In the genomic region with DNA sequence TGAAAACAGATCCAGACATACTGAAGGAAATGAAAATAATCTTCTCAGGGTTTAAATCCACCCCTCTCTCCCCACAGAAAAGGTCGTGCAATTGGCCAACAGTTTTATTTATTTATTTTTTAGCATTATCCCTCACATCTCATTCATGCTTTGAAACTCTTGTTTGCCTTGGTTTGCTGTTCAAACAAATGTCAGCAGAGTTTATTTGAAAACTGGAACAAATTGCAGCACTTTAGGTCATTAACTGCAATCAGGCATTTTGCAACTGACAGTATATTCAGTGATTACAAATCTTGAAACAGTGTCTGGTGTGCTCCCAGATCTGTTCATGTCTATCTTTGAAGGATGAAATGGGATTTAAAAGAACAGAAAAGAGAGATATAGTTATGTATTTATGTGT, we compare ENCODE assay signal across 17 cellular contexts.
DNase-seq lines count a peak whose midpoint lies in the region; ATAC-seq and TF ChIP-seq lines count a peak whose summit lies in the region.
"Had no signal": no experiment of that assay in that cellular context is flagged by ENCODE, and none has a peak within 500 bp of the region (broad histone marks: within the 10 kb centered on the region; RNA-seq: fewer than 3 reads in every experiment).

No MANE protein-coding gene starts in this region.

- no peak overlapping the region for H3K27ac ChIP-seq in liver (ENCODE audit: low read depth in 1 of 2, low read length in 2 of 2)
- no peak overlapping the region for H3K27ac ChIP-seq in A673 (ENCODE audit: low read depth, low read length, poor library complexity, severe bottlenecking)
- H3K27ac ChIP-seq in psoas muscle, result no peak overlapping the region
- H3K27ac ChIP-seq: thoracic aorta had no signal

- H3K36me3 ChIP-seq in liver (ENCODE audit: control insufficient read depth in 4 of 4, insufficient read depth in 3 of 4, low read depth in 1 of 4, low read length in 3 of 4) (no peaks in the 10 kb centered on the region), A673 (ENCODE audit: insufficient read depth, low read length, poor library complexity, severe bottlenecking) (no peaks in the 10 kb centered on the region), psoas muscle (ENCODE audit: insufficient read depth in 1 of 2, low read depth in 1 of 2) (no peaks in the 10 kb centered on the region)
- H3K36me3 ChIP-seq: thoracic aorta had no signal

- intact Hi-C loops in A673 (cut with micrococcal nuclease; ENCODE audit: unreplicated experiment) (no loop called here), psoas muscle (cut with DNase I) (no loop called here)

- TF ChIP-seq CTCF in liver (IDR thresholded peaks at IDR 0.05; ENCODE audit: low read depth, low read length, missing input control) (no peak), A673 (conservative IDR thresholded peaks at IDR 0.05; ENCODE audit: low read depth, low read length) (no peak), psoas muscle (IDR thresholded peaks at IDR 0.05) (no peak)

- H3K4me1 ChIP-seq in liver (ENCODE audit: control insufficient read depth in 4 of 4, insufficient read depth in 4 of 4, low read length in 3 of 4) (no peaks in the 10 kb centered on the region), A673 (ENCODE audit: insufficient read depth, low read length, poor library complexity, severe bottlenecking) (peaks cover 7% of the 10 kb centered on the region), psoas muscle (no peaks in the 10 kb centered on the region)

- H3K4me3 ChIP-seq in liver (ENCODE audit: low read depth in 1 of 3, low read length in 3 of 3), result no peak overlapping the region
- H3K4me3 ChIP-seq in A673 (ENCODE audit: low read depth, low read length, poor library complexity, severe bottlenecking), result no peak overlapping the region
- no peak overlapping the region for H3K4me3 ChIP-seq in psoas muscle
- H3K4me3 ChIP-seq: thoracic aorta had no signal

- TF ChIP-seq RAD21 in liver (IDR thresholded peaks at IDR 0.05), result no peak

- WGBS in liver, result 2% methylated on average over 1 of the region's 1 CpG
- WGBS in psoas muscle, 3 donors, result 3 to 6% (median 3%) methylated on average over 1 of the region's 1 CpG

- no peak for ATAC-seq in psoas muscle
- ATAC-seq: Right ventricle myocardium inferior had no signal

- BruUV-seq in A673 (replicated peaks; lab: Mats Ljungman, UMichigan), result no TSS peak

- H3K9ac ChIP-seq in liver (ENCODE audit: low read depth in 1 of 2, low read length in 2 of 2), result no peak overlapping the region

- CTCF ChIA-PET in A673 (lab: Charles Lee), result no interaction called here

- H3K27me3 ChIP-seq in liver (ENCODE audit: control insufficient read depth in 4 of 4, insufficient read depth in 4 of 4, low read length in 3 of 4) (peaks cover 0 to 14% (median 3%) of the 10 kb centered on the region in 4 donors), A673 (replicated peaks; ENCODE audit: insufficient read depth, low read depth, low read length, poor library complexity) (no peaks in the 10 kb centered on the region), psoas muscle (ENCODE audit: insufficient read depth in 3 of 3, low read length in 2 of 3) (no peaks in the 10 kb centered on the region)

- H3K9me3 ChIP-seq in liver (ENCODE audit: control insufficient read depth in 4 of 4, low read length in 3 of 4) (peaks cover 0 to 5% (median 1%) of the 10 kb centered on the region in 4 donors), A673 (ENCODE audit: low read depth, low read length, poor library complexity, severe bottlenecking) (peaks cover 4% of the 10 kb centered on the region), psoas muscle (no peaks in the 10 kb centered on the region)
- H3K9me3 ChIP-seq: thoracic aorta had no signal

- DNase-seq in H4 (ENCODE audit: low spot score), result peak; percentile 27
- peak; percentile 89 for DNase-seq in NCI-H1436 (lab: John Stamatoyannopoulos, UW)
- DNase-seq in NCI-H774 (lab: John Stamatoyannopoulos, UW), result peak; percentile 78
- no peak for DNase-seq in kidney glomerular epithelial cell (lab: John Stamatoyannopoulos, UW)
- no peak for DNase-seq in A673 (ENCODE audit: low spot score)
- no peak for DNase-seq in psoas muscle
- DNase-seq in activated T-cell treated with anti-CD3 and anti-CD28 coated beads, Interleukin-2, amount 50 U/mL, for 1 hour, result no peak
- DNase-seq: activated B cell treated with CpG ODN at 0.5 μM for 24 hours; activated naive CD8-positive, alpha-beta T cell treated with anti-CD3 and anti-CD28 coated beads, Interleukin-2, amount 10 ng/mL, durations not matched to agents 7 days and 5 days; foreskin fibroblast; hypothalamus; NCI-H2107; stimulated activated CD4-positive, alpha-beta T cell treated with anti-CD3 and anti-CD28 coated beads, Interleukin-12 subunit alpha, Interleukin-12 subunit beta, amount 100 ng/mL, for 4 hours; T-helper 2 cell had no signal

- POLR2A ChIA-PET in A673 (lab: Charles Lee; ENCODE audit: low non-redundant PET), result no interaction called here

TF ChIP-seq in liver, 16 proteins besides CTCF, POLR2A, EP300 and RAD21:
- TF ChIP-seq, protein P1, sequence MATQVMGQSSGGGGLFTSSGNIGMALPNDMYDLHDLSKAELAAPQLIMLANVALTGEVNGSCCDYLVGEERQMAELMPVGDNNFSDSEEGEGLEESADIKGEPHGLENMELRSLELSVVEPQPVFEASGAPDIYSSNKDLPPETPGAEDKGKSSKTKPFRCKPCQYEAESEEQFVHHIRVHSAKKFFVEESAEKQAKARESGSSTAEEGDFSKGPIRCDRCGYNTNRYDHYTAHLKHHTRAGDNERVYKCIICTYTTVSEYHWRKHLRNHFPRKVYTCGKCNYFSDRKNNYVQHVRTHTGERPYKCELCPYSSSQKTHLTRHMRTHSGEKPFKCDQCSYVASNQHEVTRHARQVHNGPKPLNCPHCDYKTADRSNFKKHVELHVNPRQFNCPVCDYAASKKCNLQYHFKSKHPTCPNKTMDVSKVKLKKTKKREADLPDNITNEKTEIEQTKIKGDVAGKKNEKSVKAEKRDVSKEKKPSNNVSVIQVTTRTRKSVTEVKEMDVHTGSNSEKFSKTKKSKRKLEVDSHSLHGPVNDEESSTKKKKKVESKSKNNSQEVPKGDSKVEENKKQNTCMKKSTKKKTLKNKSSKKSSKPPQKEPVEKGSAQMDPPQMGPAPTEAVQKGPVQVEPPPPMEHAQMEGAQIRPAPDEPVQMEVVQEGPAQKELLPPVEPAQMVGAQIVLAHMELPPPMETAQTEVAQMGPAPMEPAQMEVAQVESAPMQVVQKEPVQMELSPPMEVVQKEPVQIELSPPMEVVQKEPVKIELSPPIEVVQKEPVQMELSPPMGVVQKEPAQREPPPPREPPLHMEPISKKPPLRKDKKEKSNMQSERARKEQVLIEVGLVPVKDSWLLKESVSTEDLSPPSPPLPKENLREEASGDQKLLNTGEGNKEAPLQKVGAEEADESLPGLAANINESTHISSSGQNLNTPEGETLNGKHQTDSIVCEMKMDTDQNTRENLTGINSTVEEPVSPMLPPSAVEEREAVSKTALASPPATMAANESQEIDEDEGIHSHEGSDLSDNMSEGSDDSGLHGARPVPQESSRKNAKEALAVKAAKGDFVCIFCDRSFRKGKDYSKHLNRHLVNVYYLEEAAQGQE (IDR thresholded peaks at IDR 0.05), result no peak
- TF ChIP-seq HNF4A (conservative IDR thresholded peaks at IDR 0.05) (peak; percentile 23 to 41), HNF4G (IDR thresholded peaks at IDR 0.05) (no peak), SP1 (IDR thresholded peaks at IDR 0.05) (peak; percentile 29), JUND (IDR thresholded peaks at IDR 0.05) (peak; percentile 39 to 46), RXRA (IDR thresholded peaks at IDR 0.05) (peak; percentile 64 to 79), FOXA1 (IDR thresholded peaks at IDR 0.05) (peak; percentile 64), NR2F2 (IDR thresholded peaks at IDR 0.05) (no peak), TAF1 (conservative IDR thresholded peaks at IDR 0.05) (peak; percentile 13), FOXA2 (IDR thresholded peaks at IDR 0.05) (peak; percentile 78), EGR1 (IDR thresholded peaks at IDR 0.05; ENCODE audit: low read depth in 2 of 2) (peak in 1 of 2 donors; percentile 46), GABPA (IDR thresholded peaks at IDR 0.05 in 1 of 2, conservative IDR thresholded peaks at IDR 0.05 in 1 of 2) (no peak), YY1 (IDR thresholded peaks at IDR 0.05) (no peak)
- TF ChIP-seq, protein P2, sequence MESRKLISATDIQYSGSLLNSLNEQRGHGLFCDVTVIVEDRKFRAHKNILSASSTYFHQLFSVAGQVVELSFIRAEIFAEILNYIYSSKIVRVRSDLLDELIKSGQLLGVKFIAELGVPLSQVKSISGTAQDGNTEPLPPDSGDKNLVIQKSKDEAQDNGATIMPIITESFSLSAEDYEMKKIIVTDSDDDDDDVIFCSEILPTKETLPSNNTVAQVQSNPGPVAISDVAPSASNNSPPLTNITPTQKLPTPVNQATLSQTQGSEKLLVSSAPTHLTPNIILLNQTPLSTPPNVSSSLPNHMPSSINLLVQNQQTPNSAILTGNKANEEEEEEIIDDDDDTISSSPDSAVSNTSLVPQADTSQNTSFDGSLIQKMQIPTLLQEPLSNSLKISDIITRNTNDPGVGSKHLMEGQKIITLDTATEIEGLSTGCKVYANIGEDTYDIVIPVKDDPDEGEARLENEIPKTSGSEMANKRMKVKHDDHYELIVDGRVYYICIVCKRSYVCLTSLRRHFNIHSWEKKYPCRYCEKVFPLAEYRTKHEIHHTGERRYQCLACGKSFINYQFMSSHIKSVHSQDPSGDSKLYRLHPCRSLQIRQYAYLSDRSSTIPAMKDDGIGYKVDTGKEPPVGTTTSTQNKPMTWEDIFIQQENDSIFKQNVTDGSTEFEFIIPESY (IDR thresholded peaks at IDR 0.05), result peak; percentile 47
- TF ChIP-seq, protein P3, sequence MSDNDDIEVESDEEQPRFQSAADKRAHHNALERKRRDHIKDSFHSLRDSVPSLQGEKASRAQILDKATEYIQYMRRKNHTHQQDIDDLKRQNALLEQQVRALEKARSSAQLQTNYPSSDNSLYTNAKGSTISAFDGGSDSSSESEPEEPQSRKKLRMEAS (IDR thresholded peaks at IDR 0.05), result peak; percentile 19
- TF ChIP-seq, protein P4, sequence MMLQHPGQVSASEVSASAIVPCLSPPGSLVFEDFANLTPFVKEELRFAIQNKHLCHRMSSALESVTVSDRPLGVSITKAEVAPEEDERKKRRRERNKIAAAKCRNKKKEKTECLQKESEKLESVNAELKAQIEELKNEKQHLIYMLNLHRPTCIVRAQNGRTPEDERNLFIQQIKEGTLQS (IDR thresholded peaks at IDR 0.05), result peak; percentile 24

Comparison
In these comparisons a context has a peak if more than half of its experiments do, and no peak if none do; other contexts are left out.
1. DNase-seq: peak in H4 (single experiment), NCI-H1436 (single experiment) and NCI-H774 (single experiment); none in kidney glomerular epithelial cell (single experiment), A673 (single experiment), psoas muscle (0 of 2) and activated T-cell treated with anti-CD3 and anti-CD28 coated beads, Interleukin-2, amount 50 U/mL, for 1 hour (single experiment).